ENCODE assay signal across 32 cellular contexts in the genomic region with DNA sequence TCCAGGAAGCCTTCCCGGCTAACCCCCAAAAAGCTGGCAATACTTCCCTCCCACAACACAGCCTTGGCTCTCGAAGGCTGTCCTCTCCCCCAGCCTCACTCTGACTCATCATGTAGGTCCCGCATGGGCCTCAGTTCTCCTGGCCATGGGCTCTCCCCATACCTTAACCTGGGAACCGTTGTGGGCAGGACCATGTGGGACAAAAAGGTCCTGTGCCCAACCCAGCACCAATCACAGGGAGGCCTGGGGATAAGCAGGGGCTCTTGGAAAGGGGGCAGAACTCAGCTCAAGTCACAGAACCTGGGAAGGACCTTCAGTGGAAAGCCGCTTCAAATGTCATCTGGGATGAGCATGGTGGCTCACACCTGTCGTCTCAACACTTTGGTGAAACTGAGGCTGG.
"Had no signal": no experiment of that assay in that cellular context is flagged by ENCODE, and none has a peak within 500 bp of the region (broad histone marks: within the 10 kb centered on the region; RNA-seq: fewer than 3 reads in every experiment).

No MANE protein-coding gene starts in this region.

- H3K27ac Mint-ChIP-seq: activated B cell treated with CpG ODN at 0.5 μM for 24 hours; activated CD4-positive, alpha-beta memory T cell treated with anti-CD3 and anti-CD28 coated beads, Interleukin-2, amount 10 ng/mL, durations not matched to agents 7 days and 5 days; activated CD4-positive, alpha-beta T cell treated with anti-CD3 and anti-CD28 coated beads, Interleukin-2, amount 10 ng/mL, durations not matched to agents 24 days and 14 days; activated CD8-positive, alpha-beta memory T cell treated with anti-CD3 and anti-CD28 coated beads, Interleukin-2, amount 10 ng/mL, durations not matched to agents 7 days and 5 days; activated CD8-positive, alpha-beta T cell treated with anti-CD3 and anti-CD28 coated beads, Interleukin-2, amount 10 ng/mL, durations not matched to agents 7 days and 5 days; activated naive CD4-positive, alpha-beta T cell treated with anti-CD3 and anti-CD28 coated beads, Interleukin-2, amount 10 ng/mL, durations not matched to agents 7 days and 5 days; activated naive CD4-positive, alpha-beta T cell treated with anti-CD3 and anti-CD28 coated beads, Interleukin-2, amount 50 U/mL, for 24 hours; activated naive CD8-positive, alpha-beta T cell treated with anti-CD3 and anti-CD28 coated beads for 36 hours; activated T-cell treated with anti-CD3 and anti-CD28 coated beads, Interleukin-2, amount 50 U/mL, for 24 hours; activated T-helper 2 cell treated with anti-CD3 and anti-CD28 coated beads, Interferon-gamma antibody, Interleukin-2, Interleukin-4, amounts not matched to agents 10 μg/mL and 5 μg/mL and 100 μg/mL, durations not matched to agents 14 hours and 24 hours and 36 hours; T-helper 1 cell treated with Interleukin-12 subunit alpha and Interleukin-12 subunit beta and Interleukin-4 antibody, amounts not matched to agents 30 μg/mL and 1 μg/mL, for 36 hours; T-helper 2 cell treated with Interferon-gamma antibody and Interleukin-4, amounts not matched to agents 5 μg/mL and 100 μg/mL, for 36 hours had no signal

- DNase-seq: activated B cell treated with CpG ODN at 0.5 μM for 24 hours; activated CD4-positive, alpha-beta memory T cell treated with anti-CD3 and anti-CD28 coated beads, Interleukin-2, amount 10 ng/mL, durations not matched to agents 7 days and 5 days; activated CD4-positive, alpha-beta T cell treated with anti-CD3 and anti-CD28 coated beads for 4 hours; activated CD4-positive, alpha-beta T cell treated with anti-CD3 and anti-CD28 coated beads, Interleukin-2, amount 10 ng/mL, durations not matched to agents 24 days and 14 days; activated CD4-positive, alpha-beta T cell treated with anti-CD3 and anti-CD28 coated beads, Interleukin-2, amount 50 U/mL, for 48 hours; activated CD4-positive, CD25-positive, alpha-beta regulatory T cell treated with anti-CD3 and anti-CD28 coated beads, Interleukin-2, amount 50 U/mL, for 72 hours; activated CD8-positive, alpha-beta memory T cell treated with anti-CD3 and anti-CD28 coated beads for 24 hours; activated CD8-positive, alpha-beta memory T cell treated with anti-CD3 and anti-CD28 coated beads, Interleukin-2, amount 10 ng/mL, durations not matched to agents 7 days and 5 days; activated CD8-positive, alpha-beta memory T cell treated with anti-CD3 and anti-CD28 coated beads, Interleukin-2, amount 50 U/mL, for 48 hours; activated CD8-positive, alpha-beta T cell treated with anti-CD3 and anti-CD28 coated beads, Interleukin-2, amount 10 ng/mL, durations not matched to agents 7 days and 5 days; activated gamma-delta T cell; activated naive CD4-positive, alpha-beta T cell treated with anti-CD3 and anti-CD28 coated beads, Interleukin-2, amount 10 ng/mL, durations not matched to agents 7 days and 5 days; activated naive CD4-positive, alpha-beta T cell treated with Interleukin-2 at 50 U/mL for 16 hours; activated naive CD8-positive, alpha-beta T cell treated with anti-CD3 and anti-CD28 coated beads for 36 hours; activated T-cell treated with anti-CD3 and anti-CD28 coated beads, Interleukin-2, amount 50 U/mL, for 24 hours; activated T-cell treated with anti-CD3 and anti-CD28 coated beads, Interleukin-2, amount 50 U/mL, for 48 hours; adrenal gland; amniotic stem cell; aorta; body of pancreas; caudate nucleus; cerebellar nuclear complex; T-helper 1 cell; T-helper 2 cell; T-helper 9 cell had no signal

- H3K27me3 ChIP-seq: adrenal gland, body of pancreas, cardiac muscle cell had no signal

- H3K4me3 ChIP-seq: adrenal gland, body of pancreas, cardiac muscle cell had no signal

- H3K27ac ChIP-seq: adrenal gland, body of pancreas, cardiac muscle cell, VCaP had no signal

- ATAC-seq: activated CD8-positive, alpha-beta memory T cell treated with anti-CD3 and anti-CD28 coated beads, Interleukin-2, amount 10 ng/mL, durations not matched to agents 7 days and 5 days; activated CD8-positive, alpha-beta T cell treated with anti-CD3 and anti-CD28 coated beads, Interleukin-2, amount 10 ng/mL, durations not matched to agents 7 days and 5 days; body of pancreas had no signal

- H3K4me1 Mint-ChIP-seq: activated naive CD4-positive, alpha-beta T cell treated with anti-CD3 and anti-CD28 coated beads, Interleukin-2, amount 50 U/mL, for 24 hours; central memory CD8-positive, alpha-beta T cell had no signal

- H3K9me3 ChIP-seq: adrenal gland, body of pancreas had no signal

- H3K4me3 Mint-ChIP-seq: activated B cell treated with CpG ODN at 0.5 μM for 24 hours; activated CD4-positive, alpha-beta memory T cell treated with anti-CD3 and anti-CD28 coated beads, Interleukin-2, amount 10 ng/mL, durations not matched to agents 7 days and 5 days; activated CD4-positive, alpha-beta T cell treated with anti-CD3 and anti-CD28 coated beads, Interleukin-2, amount 10 ng/mL, durations not matched to agents 24 days and 14 days; activated CD8-positive, alpha-beta memory T cell treated with anti-CD3 and anti-CD28 coated beads, Interleukin-2, amount 10 ng/mL, durations not matched to agents 7 days and 5 days; activated CD8-positive, alpha-beta T cell treated with anti-CD3 and anti-CD28 coated beads, Interleukin-2, amount 10 ng/mL, durations not matched to agents 7 days and 5 days; activated naive CD4-positive, alpha-beta T cell treated with anti-CD3 and anti-CD28 coated beads, Interleukin-2, amount 10 ng/mL, durations not matched to agents 7 days and 5 days; activated naive CD4-positive, alpha-beta T cell treated with anti-CD3 and anti-CD28 coated beads, Interleukin-2, amount 50 U/mL, for 24 hours; activated naive CD8-positive, alpha-beta T cell treated with anti-CD3 and anti-CD28 coated beads for 36 hours; activated T-cell treated with anti-CD3 and anti-CD28 coated beads, Interleukin-2, amount 50 U/mL, for 24 hours; central memory CD8-positive, alpha-beta T cell; T-helper 1 cell treated with Interleukin-12 subunit alpha and Interleukin-12 subunit beta and Interleukin-4 antibody, amounts not matched to agents 30 μg/mL and 1 μg/mL, for 36 hours; T-helper 2 cell treated with Interferon-gamma antibody and Interleukin-4, amounts not matched to agents 5 μg/mL and 100 μg/mL, for 36 hours had no signal

- H3K36me3 ChIP-seq: adrenal gland, cardiac muscle cell had no signal

- H3K36me3 Mint-ChIP-seq: activated CD8-positive, alpha-beta memory T cell treated with anti-CD3 and anti-CD28 coated beads, Interleukin-2, amount 10 ng/mL, durations not matched to agents 7 days and 5 days; activated naive CD4-positive, alpha-beta T cell treated with anti-CD3 and anti-CD28 coated beads, Interleukin-2, amount 10 ng/mL, durations not matched to agents 7 days and 5 days; activated naive CD4-positive, alpha-beta T cell treated with anti-CD3 and anti-CD28 coated beads, Interleukin-2, amount 50 U/mL, for 24 hours; activated naive CD8-positive, alpha-beta T cell treated with anti-CD3 and anti-CD28 coated beads for 36 hours had no signal

- H3K9me3 Mint-ChIP-seq: activated B cell treated with CpG ODN at 0.5 μM for 24 hours; activated CD4-positive, alpha-beta memory T cell treated with anti-CD3 and anti-CD28 coated beads, Interleukin-2, amount 10 ng/mL, durations not matched to agents 7 days and 5 days; activated CD4-positive, alpha-beta T cell treated with anti-CD3 and anti-CD28 coated beads, Interleukin-2, amount 10 ng/mL, durations not matched to agents 24 days and 14 days; activated naive CD4-positive, alpha-beta T cell treated with anti-CD3 and anti-CD28 coated beads, Interleukin-2, amount 10 ng/mL, durations not matched to agents 7 days and 5 days; activated naive CD4-positive, alpha-beta T cell treated with anti-CD3 and anti-CD28 coated beads, Interleukin-2, amount 50 U/mL, for 24 hours; activated naive CD8-positive, alpha-beta T cell treated with anti-CD3 and anti-CD28 coated beads for 36 hours; activated T-cell treated with anti-CD3 and anti-CD28 coated beads, Interleukin-2, amount 50 U/mL, for 24 hours; activated T-helper 2 cell treated with anti-CD3 and anti-CD28 coated beads, Interferon-gamma antibody, Interleukin-2, Interleukin-4, amounts not matched to agents 10 μg/mL and 5 μg/mL and 100 μg/mL, durations not matched to agents 14 hours and 24 hours and 36 hours; central memory CD8-positive, alpha-beta T cell; T-helper 1 cell treated with Interleukin-12 subunit alpha and Interleukin-12 subunit beta and Interleukin-4 antibody, amounts not matched to agents 30 μg/mL and 1 μg/mL, for 36 hours; T-helper 2 cell treated with Interferon-gamma antibody and Interleukin-4, amounts not matched to agents 5 μg/mL and 100 μg/mL, for 36 hours had no signal

- H3K27me3 Mint-ChIP-seq: activated CD4-positive, alpha-beta T cell treated with anti-CD3 and anti-CD28 coated beads, Interleukin-2, amount 10 ng/mL, durations not matched to agents 24 days and 14 days had no signal
